Comparison of ENCODE assay signal across 9 cellular contexts in genomic region chr1:235073968-235074334, GRCh38. TPM values are rescaled to one million over a fixed set of nuclear protein-coding genes. Genes with fewer than 3 reads are reported as not detected.
DNase-seq lines count a peak whose midpoint lies in the region; ATAC-seq, FAIRE-seq and TF ChIP-seq lines count a peak whose summit lies in the region.
"Had no signal": no experiment of that assay in that cellular context is flagged by ENCODE, and none has a peak within 500 bp of the region (broad histone marks: within the 10 kb centered on the region; RNA-seq: fewer than 3 reads in every experiment).

No MANE protein-coding gene starts in this region.

- H3K36me3 ChIP-seq in colonic mucosa (no peaks in the 10 kb centered on the region), prostate gland (no peaks in the 10 kb centered on the region)

- WGBS in prostate gland, result 28% methylated on average over 5 of the region's 8 CpGs

- FAIRE-seq in HTR-8/SVneo (lab: Jason Lieb, UNC), result no peak
- FAIRE-seq: GM12892 had no signal

- TF ChIP-seq CTCF in colonic mucosa (IDR thresholded peaks at IDR 0.05) (no peak), prostate gland (IDR thresholded peaks at IDR 0.05) (no peak)

- H3K9me3 ChIP-seq in colonic mucosa (no peaks in the 10 kb centered on the region), prostate gland (no peaks in the 10 kb centered on the region)

- ATAC-seq in GM18505 (IDR thresholded peaks at IDR 0.05; ENCODE audit: unreplicated experiment) (peak; percentile 0), HG03039 (IDR thresholded peaks at IDR 0.05; ENCODE audit: unreplicated experiment) (no peak)

- intact Hi-C loops in colonic mucosa (cut with DNase I) (no loop called here), prostate gland (cut with DNase I) (no loop called here)

- peaks cover 30% of the 10 kb centered on the region for H3K4me1 ChIP-seq in colonic mucosa
- peaks cover 20% of the 10 kb centered on the region for H3K4me1 ChIP-seq in prostate gland (replicated peaks)

- peak overlapping the region; percentile 74 for H3K27ac ChIP-seq in colonic mucosa
- H3K27ac ChIP-seq in prostate gland, result peak overlapping the region; percentile 85 to 90

- peak overlapping the region; percentile 54 to 95 for H3K9ac ChIP-seq in colonic mucosa (ENCODE audit: low read depth in 2 of 2, low read length in 2 of 2)

- H3K27me3 ChIP-seq in colonic mucosa (no peaks in the 10 kb centered on the region), prostate gland (replicated peaks; ENCODE audit: insufficient read depth) (no peaks in the 10 kb centered on the region)

- H3K4me3 ChIP-seq in colonic mucosa (no peak overlapping the region), prostate gland (no peak overlapping the region)

- TF ChIP-seq POLR2A in GM18505 (IDR thresholded peaks at IDR 0.05; ENCODE audit: borderline replicate concordance, extremely low read depth, insufficient read depth, insufficient read length) (no peak), prostate gland (IDR thresholded peaks at IDR 0.05) (no peak)

- DNase-seq in NCI-H1417 treated with DMSO at 0.1 percent for 48 hours (lab: John Stamatoyannopoulos, UW) (peak; percentile 21), colonic mucosa (peak; percentile 72), prostate gland (ENCODE audit: low spot score) (peak; percentile 74), globus pallidus (ENCODE audit: low spot score) (no peak), HTR-8/SVneo (ENCODE audit: insufficient read length, low spot score) (no peak), NCI-H446 (lab: John Stamatoyannopoulos, UW) (no peak)

RNA-seq across cellular contexts. Expression of gene TOMM20, which starts 54.7 kb away (rescaled TPM):
- total RNA-seq in colonic mucosa, result 100 to 1,000 TPM in 1 of 2 donors, 10 to 100 TPM in 1; 76.2 to 127 TPM
- total RNA-seq in prostate gland, result 100 to 1,000 TPM in 1 of 2 donors, 10 to 100 TPM in 1; 77.1 to 135 TPM

Comparison
In these comparisons a context has a peak if more than half of its experiments do, and no peak if none do; other contexts are left out.
1. DNase-seq: peak in NCI-H1417 treated with DMSO at 0.1 percent for 48 hours (single experiment), colonic mucosa (single experiment) and prostate gland (single experiment); none in globus pallidus (single experiment), HTR-8/SVneo (single experiment) and NCI-H446 (0 of 2).